ENCODE assay signal across 12 cellular contexts in genomic region chr16:25747160-25747758, GRCh38. TPM values are rescaled to one million over a fixed set of nuclear protein-coding genes. Genes with fewer than 3 reads are reported as not detected.
DNase-seq lines count a peak whose midpoint lies in the region; ATAC-seq and TF ChIP-seq lines count a peak whose summit lies in the region.
"Had no signal": no experiment of that assay in that cellular context is flagged by ENCODE, and none has a peak within 500 bp of the region (broad histone marks: within the 10 kb centered on the region; RNA-seq: fewer than 3 reads in every experiment).

No MANE protein-coding gene starts in this region.

- CTCF ChIA-PET in activated CD4-positive, alpha-beta memory T cell treated with anti-CD3 and anti-CD28 coated beads, Interleukin-2, amount 10 ng/mL, durations not matched to agents 7 days and 5 days (lab: Charles Lee), result no interaction called here

- no peak for TF ChIP-seq CTCF in GM20000 (IDR thresholded peaks at IDR 0.05; ENCODE audit: extremely low read depth, missing control alignments)

- no peak for ATAC-seq in GM18873 (IDR thresholded peaks at IDR 0.05; ENCODE audit: low FRiP score, unreplicated experiment)
- ATAC-seq in GM18517 (IDR thresholded peaks at IDR 0.05; ENCODE audit: unreplicated experiment), result no peak
- no peak for ATAC-seq in GM18498 (IDR thresholded peaks at IDR 0.05; ENCODE audit: unreplicated experiment)
- ATAC-seq: natural killer cell treated with Interleukin-12 subunit alpha and Interleukin-12 subunit beta and Interleukin-15 and Interleukin-18, amount 100 ng/mL, for 72 hours had no signal

- no peak overlapping the region for H3K27ac Mint-ChIP-seq in activated CD4-positive, alpha-beta memory T cell treated with anti-CD3 and anti-CD28 coated beads, Interleukin-2, amount 10 ng/mL, durations not matched to agents 7 days and 5 days
- H3K27ac Mint-ChIP-seq: activated T-helper 2 cell treated with anti-CD3 and anti-CD28 coated beads, Interferon-gamma antibody, Interleukin-2, Interleukin-4, amounts not matched to agents 10 μg/mL and 5 μg/mL and 100 μg/mL, durations not matched to agents 14 hours and 24 hours and 36 hours; natural killer cell treated with Interleukin-12 subunit alpha and Interleukin-12 subunit beta and Interleukin-15 and Interleukin-18, amount 100 ng/mL, for 72 hours had no signal

- H3K27me3 Mint-ChIP-seq in activated CD4-positive, alpha-beta memory T cell treated with anti-CD3 and anti-CD28 coated beads, Interleukin-2, amount 10 ng/mL, durations not matched to agents 7 days and 5 days, result no peaks in the 10 kb centered on the region

- in situ Hi-C loops in KBM-7 (cut with MboI; ENCODE audit: low pct_unique_long_range_greater_than_20kb, low sequenced_read_pairs) (no loop called here), G401 (cut with HindIII; ENCODE audit: low sequenced_read_pairs) (no loop called here)

- no peaks in the 10 kb centered on the region for H3K9me3 Mint-ChIP-seq in activated CD4-positive, alpha-beta memory T cell treated with anti-CD3 and anti-CD28 coated beads, Interleukin-2, amount 10 ng/mL, durations not matched to agents 7 days and 5 days

- peak; percentile 8 for DNase-seq in GM20000 (ENCODE audit: low spot score)
- peak; percentile 11 for DNase-seq in KBM-7
- peak; percentile 18 for DNase-seq in activated CD4-positive, alpha-beta memory T cell treated with anti-CD3 and anti-CD28 coated beads, Interleukin-2, amount 10 ng/mL, durations not matched to agents 7 days and 5 days
- DNase-seq in lung microvascular endothelial cell (ENCODE audit: low read depth in 2 of 2), result peak; percentile 3 to 18
- DNase-seq in G401 (ENCODE audit: low spot score), result no peak

- H3K4me3 Mint-ChIP-seq in activated CD4-positive, alpha-beta memory T cell treated with anti-CD3 and anti-CD28 coated beads, Interleukin-2, amount 10 ng/mL, durations not matched to agents 7 days and 5 days, result no peak overlapping the region
- H3K4me3 Mint-ChIP-seq: natural killer cell treated with Interleukin-12 subunit alpha and Interleukin-12 subunit beta and Interleukin-15 and Interleukin-18, amount 100 ng/mL, for 72 hours had no signal

- H3K4me1 Mint-ChIP-seq in activated CD4-positive, alpha-beta memory T cell treated with anti-CD3 and anti-CD28 coated beads, Interleukin-2, amount 10 ng/mL, durations not matched to agents 7 days and 5 days, result no peaks in the 10 kb centered on the region

- POLR2A ChIA-PET in activated CD4-positive, alpha-beta memory T cell treated with anti-CD3 and anti-CD28 coated beads, Interleukin-2, amount 10 ng/mL, durations not matched to agents 7 days and 5 days (lab: Charles Lee), result no interaction called here

- no peaks in the 10 kb centered on the region for H3K36me3 Mint-ChIP-seq in activated CD4-positive, alpha-beta memory T cell treated with anti-CD3 and anti-CD28 coated beads, Interleukin-2, amount 10 ng/mL, durations not matched to agents 7 days and 5 days (ENCODE audit: low read depth)

RNA-seq across cellular contexts. Expression of gene HS3ST4, which starts 55.5 kb away (rescaled TPM):
- total RNA-seq in activated CD4-positive, alpha-beta memory T cell treated with anti-CD3 and anti-CD28 coated beads, Interleukin-2, amount 10 ng/mL, durations not matched to agents 7 days and 5 days, result not detected
- not detected in 2 replicates for total RNA-seq in lung microvascular endothelial cell
- not detected in 2 replicates for total RNA-seq in G401 (2014; rRNA removed; shearing (Covaris generic))
- total RNA-seq: activated T-helper 2 cell treated with anti-CD3 and anti-CD28 coated beads, Interferon-gamma antibody, Interleukin-2, Interleukin-4, amounts not matched to agents 10 μg/mL and 5 μg/mL and 100 μg/mL, durations not matched to agents 14 hours and 24 hours and 36 hours; cardiac septum; esophagus muscularis mucosa; natural killer cell treated with Interleukin-12 subunit alpha and Interleukin-12 subunit beta and Interleukin-15 and Interleukin-18, amount 100 ng/mL, for 72 hours had no signal
